ENCODE assay signal across 15 cellular contexts in the genomic region with DNA sequence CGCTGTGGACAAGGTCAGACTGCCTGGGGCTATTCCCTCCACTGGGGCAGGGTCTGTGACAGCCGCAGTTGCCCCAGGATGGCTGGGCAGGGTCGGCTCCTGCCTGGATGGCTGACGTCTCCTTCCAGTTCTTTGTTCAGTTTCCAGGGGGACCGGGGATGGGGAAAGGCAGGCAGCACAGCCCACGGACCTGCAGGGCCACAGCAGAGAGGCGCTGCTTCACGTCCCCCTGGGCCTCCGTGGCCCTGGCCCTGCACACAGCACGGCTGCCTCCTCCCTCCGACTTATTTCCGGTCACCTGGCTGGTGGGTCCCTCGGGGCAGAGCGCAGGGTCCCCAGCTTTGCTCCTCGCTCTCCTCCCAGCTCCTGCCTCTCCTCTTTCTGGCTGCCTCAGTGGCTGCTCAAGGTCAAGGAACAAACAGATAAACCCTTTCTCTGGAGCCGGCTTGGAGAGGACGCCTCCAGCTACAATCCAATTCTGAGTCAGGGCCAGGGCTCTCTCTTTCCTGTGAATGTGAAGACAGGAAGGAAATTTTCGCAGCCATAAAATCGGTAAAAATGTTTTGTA.
DNase-seq lines count a peak whose midpoint lies in the region; ATAC-seq and TF ChIP-seq lines count a peak whose summit lies in the region.
"Had no signal": no experiment of that assay in that cellular context is flagged by ENCODE, and none has a peak within 500 bp of the region (broad histone marks: within the 10 kb centered on the region; RNA-seq: fewer than 3 reads in every experiment).

No MANE protein-coding gene starts in this region.

- DNase-seq in RPMI7951 (ENCODE audit: low read depth) (peak; percentile 58), esophagus squamous epithelium (lab: John Stamatoyannopoulos, UW) (no peak), mesothelial cell of epicardium (ENCODE audit: low spot score in 2 of 2, unreplicated experiment in 2 of 2) (no peak), suprapubic skin (ENCODE audit: low spot score in 2 of 2) (no peak), NCI-H146 (lab: John Stamatoyannopoulos, UW) (no peak)
- DNase-seq in activated CD4-positive, alpha-beta T cell treated with anti-CD3 and anti-CD28 coated beads, Interleukin-2, amount 50 U/mL, for 1 hour: no peak
- DNase-seq: activated T-cell treated with anti-CD3 and anti-CD28 coated beads, Interleukin-2, amount 50 U/mL, for 4 hours; body of pancreas; GDM1; midbrain; NCI-H2171 treated with DMSO at 0.1 percent for 48 hours; stimulated activated CD8-positive, alpha-beta memory T cell treated with anti-CD3 and anti-CD28 coated beads, Interleukin-4, amount 100 ng/mL, for 48 hours had no signal

- ATAC-seq in GM18858 (IDR thresholded peaks at IDR 0.05; ENCODE audit: unreplicated experiment) (no peak), HG02970 (IDR thresholded peaks at IDR 0.05; ENCODE audit: low FRiP score, unreplicated experiment) (no peak)
- ATAC-seq: activated T-cell treated with anti-CD3 and anti-CD28 coated beads, Interleukin-2, amount 50 U/mL, for 4 hours; body of pancreas had no signal

- H3K4me3 ChIP-seq in esophagus squamous epithelium (no peak overlapping the region), suprapubic skin (no peak overlapping the region)
- H3K4me3 ChIP-seq: body of pancreas had no signal

- H3K9me3 ChIP-seq in esophagus squamous epithelium (no peaks in the 10 kb centered on the region), suprapubic skin (no peaks in the 10 kb centered on the region)
- H3K9me3 ChIP-seq: body of pancreas had no signal

- no peaks in the 10 kb centered on the region for H3K9me3 Mint-ChIP-seq in mesothelial cell of epicardium
- H3K9me3 Mint-ChIP-seq: activated T-cell treated with anti-CD3 and anti-CD28 coated beads, Interleukin-2, amount 50 U/mL, for 4 hours had no signal

- no peaks in the 10 kb centered on the region for H3K36me3 Mint-ChIP-seq in mesothelial cell of epicardium

- H3K36me3 ChIP-seq in esophagus squamous epithelium (no peaks in the 10 kb centered on the region), suprapubic skin (no peaks in the 10 kb centered on the region)

- 48 to 68% methylated on average over 5 to 13 of the region's 19 CpGs for WGBS in esophagus squamous epithelium, 2 donors
- WGBS in suprapubic skin: 57% methylated on average over 18 of the region's 19 CpGs

- peaks cover 41% of the 10 kb centered on the region for H3K4me1 Mint-ChIP-seq in mesothelial cell of epicardium

- H3K4me3 Mint-ChIP-seq in mesothelial cell of epicardium: no peak overlapping the region
- H3K4me3 Mint-ChIP-seq: activated T-cell treated with anti-CD3 and anti-CD28 coated beads, Interleukin-2, amount 50 U/mL, for 4 hours had no signal

- no peaks in the 10 kb centered on the region for H3K27me3 Mint-ChIP-seq in mesothelial cell of epicardium (ENCODE audit: low read depth)

- intact Hi-C loops in esophagus squamous epithelium (cut with DNase I): no loop called here

- TF ChIP-seq POLR2A in esophagus squamous epithelium (IDR thresholded peaks at IDR 0.05) (no peak), suprapubic skin (IDR thresholded peaks at IDR 0.05) (no peak)

- H3K27ac Mint-ChIP-seq in mesothelial cell of epicardium: peak overlapping the region; percentile 87

- H3K27me3 ChIP-seq in esophagus squamous epithelium (no peaks in the 10 kb centered on the region), suprapubic skin (no peaks in the 10 kb centered on the region)
- H3K27me3 ChIP-seq: body of pancreas had no signal

- peaks cover 0 to 24% (median 3%) of the 10 kb centered on the region in 3 donors for H3K4me1 ChIP-seq in esophagus squamous epithelium
- H3K4me1 ChIP-seq in suprapubic skin: peaks cover 16% of the 10 kb centered on the region
- H3K4me1 ChIP-seq: body of pancreas had no signal

- peak overlapping the region in 3 of 4 donors; percentile 45 to 72 (median 68) for H3K27ac ChIP-seq in esophagus squamous epithelium
- peak overlapping the region; percentile 57 for H3K27ac ChIP-seq in suprapubic skin
- H3K27ac ChIP-seq: RWPE1 had no signal

- no peak for TF ChIP-seq EP300 in suprapubic skin (IDR thresholded peaks at IDR 0.05)

- TF ChIP-seq CTCF in esophagus squamous epithelium (IDR thresholded peaks at IDR 0.05) (no peak), mesothelial cell of epicardium (IDR thresholded peaks at IDR 0.05; ENCODE audit: unreplicated experiment) (no peak), suprapubic skin (IDR thresholded peaks at IDR 0.05) (no peak)
